Comparison of ENCODE assay signal across 1 cellular context in genomic region chr13:67235265-67235664, GRCh38.
A peak's percentile ranks its signal among the peaks of the same experiment; 100 is the strongest.
TF ChIP-seq lines count a peak whose summit lies in the region.

No MANE protein-coding gene starts in this region.

TF ChIP-seq in SK-N-SH, 30 proteins besides CTCF, POLR2A, EP300 and RAD21 (continued from another document):
- no peak for TF ChIP-seq POLR2AphosphoS5 (IDR thresholded peaks at IDR 0.05; ENCODE audit: low read depth, low read length)
- no peak for TF ChIP-seq MEF2A (IDR thresholded peaks at IDR 0.05; ENCODE audit: borderline replicate concordance, low read depth)
- TF ChIP-seq TCF12 (IDR thresholded peaks at IDR 0.05), result peak; percentile 48
- no peak for TF ChIP-seq IRF3 (IDR thresholded peaks at IDR 0.05; ENCODE audit: low read depth, low read length)
- TF ChIP-seq MAX (IDR thresholded peaks at IDR 0.05; ENCODE audit: low read depth), result no peak
- TF ChIP-seq MXI1 (IDR thresholded peaks at IDR 0.05; ENCODE audit: low read depth, low read length), result no peak
- TF ChIP-seq USF1 (IDR thresholded peaks at IDR 0.05; ENCODE audit: borderline replicate concordance, low read depth), result no peak
- TF ChIP-seq TAF1 (IDR thresholded peaks at IDR 0.05; ENCODE audit: borderline replicate concordance, low read depth, low read length), result no peak
- no peak for TF ChIP-seq CHD2 (IDR thresholded peaks at IDR 0.05; ENCODE audit: low read length, partially characterized antibody)
- no peak for TF ChIP-seq FOXM1 (IDR thresholded peaks at IDR 0.05; ENCODE audit: low read depth)
- no peak for TF ChIP-seq USF2 (IDR thresholded peaks at IDR 0.05; ENCODE audit: borderline replicate concordance, low read depth, low read length)
- TF ChIP-seq FOXJ3 (CRISPR knock-in tag; IDR thresholded peaks at IDR 0.05), result no peak
- TF ChIP-seq GABPA (IDR thresholded peaks at IDR 0.05; ENCODE audit: low read depth), result no peak
- 0 out of 2 replicates have a peak, but pooled peaks have one; percentile 8 for TF ChIP-seq JUND (IDR thresholded peaks at IDR 0.05)
- no peak for TF ChIP-seq RXRA (IDR thresholded peaks at IDR 0.05; ENCODE audit: borderline replicate concordance, low read depth)
- no peak for TF ChIP-seq EZH2phosphoT487 (IDR thresholded peaks at IDR 0.05; ENCODE audit: borderline replicate concordance, low read depth)
